In the genomic region with DNA sequence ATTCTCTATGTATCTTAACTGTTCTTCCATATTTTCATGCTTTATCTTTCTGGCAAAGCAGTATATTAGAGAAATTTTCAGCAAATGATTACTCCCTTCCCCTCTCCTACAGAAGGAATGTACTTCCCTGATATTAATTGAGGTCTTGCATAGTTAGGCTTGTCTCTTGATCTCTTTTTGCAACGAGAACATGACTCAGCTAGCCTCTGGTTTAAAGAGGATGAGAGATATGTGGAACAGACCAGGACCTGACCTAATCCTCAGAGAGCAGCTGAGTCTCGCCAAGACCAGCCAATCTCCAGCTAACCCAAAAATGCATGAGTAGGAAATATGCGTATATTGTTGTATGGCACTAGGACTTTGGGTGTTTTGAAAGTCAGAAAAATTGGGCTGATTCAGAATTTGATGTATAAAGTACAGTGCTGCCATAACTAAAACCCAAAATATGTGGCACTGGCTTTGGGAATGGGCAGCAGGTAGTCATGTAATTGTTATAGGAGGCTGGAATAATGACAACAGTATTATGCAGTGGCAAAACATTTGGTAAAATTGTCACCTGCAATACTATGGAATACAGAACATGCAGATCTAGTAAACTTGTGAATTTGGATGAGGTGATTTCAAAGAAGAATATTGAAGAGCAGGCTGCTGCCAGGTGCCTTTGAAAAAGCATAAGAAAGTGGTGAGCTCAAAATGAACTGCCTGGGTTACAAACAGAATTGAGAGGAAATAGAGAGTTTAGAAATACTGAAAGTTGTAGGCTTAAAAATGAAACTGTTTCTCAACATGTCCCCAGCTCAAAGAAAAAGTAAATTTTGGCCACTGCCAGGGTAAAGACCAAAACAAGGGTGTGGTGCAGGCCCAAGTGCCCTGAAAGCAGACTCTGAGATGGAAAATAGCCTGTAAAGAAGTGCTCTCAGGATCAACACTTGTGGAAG, we compare ENCODE assay signal across 7 cellular contexts. TPM values are rescaled to one million over a fixed set of nuclear protein-coding genes. Genes with fewer than 3 reads are reported as not detected.
A peak's percentile ranks its signal among the peaks of the same experiment; 100 is the strongest.
DNase-seq lines count a peak whose midpoint lies in the region; ATAC-seq and TF ChIP-seq lines count a peak whose summit lies in the region.

No MANE protein-coding gene starts in this region.

- ATAC-seq in GM18861 (IDR thresholded peaks at IDR 0.05; ENCODE audit: unreplicated experiment): peak; percentile 94
- peak; percentile 92 for ATAC-seq in HG02588 (IDR thresholded peaks at IDR 0.05; ENCODE audit: unreplicated experiment)
- peak; percentile 78 for ATAC-seq in left lung

- H3K4me1 ChIP-seq in left lung: peaks cover 0 to 29% of the 10 kb centered on the region in 2 donors

- CTCF ChIA-PET in RWPE1 (lab: Yijun Ruan, JAX): no interaction called here

- POLR2A ChIA-PET in RWPE1 (lab: Yijun Ruan, JAX; ENCODE audit: low non-redundant PET): no interaction called here

- H3K27ac ChIP-seq in left lung (peak overlapping the region in 1 of 2 donors; percentile 54), RWPE1 (no peak overlapping the region)

- TF ChIP-seq CTCF in left lung (IDR thresholded peaks at IDR 0.05): no peak
- TF ChIP-seq CTCF in RWPE1 (conservative IDR thresholded peaks at IDR 0.05; ENCODE audit: low read depth): no peak

- no peaks in the 10 kb centered on the region for H3K9me3 ChIP-seq in left lung

- intact Hi-C loops in left lung (cut with DNase I): no loop called here
- intact Hi-C loops in posterior cingulate gyrus (cut with DNase I): no loop called here

- H3K27me3 ChIP-seq in left lung: no peaks in the 10 kb centered on the region

- no peak overlapping the region for H3K4me3 ChIP-seq in left lung

- H3K36me3 ChIP-seq in left lung: no peaks in the 10 kb centered on the region

- DNase-seq in NOMO-1 (lab: John Stamatoyannopoulos, UW; ENCODE audit: unreplicated experiment in 2 of 2) (peak; percentile 63 to 78), left lung (no peak), posterior cingulate gyrus (no peak), RWPE1 (ENCODE audit: low spot score) (no peak), hypothalamus (lab: John Stamatoyannopoulos, UW) (no peak)

RNA-seq across cellular contexts. Expression of a gene that starts 9.3 kb away (rescaled TPM):
- 100 to 1,000 TPM in 1 of 2 donors, 10 to 100 TPM in 1; 50.2 to 107 TPM for total RNA-seq in left lung

Comparison
In these comparisons a context has a peak if more than half of its experiments do, and no peak if none do; other contexts are left out.
1. DNase-seq: peak in NOMO-1 (2 of 2); none in left lung (0 of 2), posterior cingulate gyrus (0 of 10), RWPE1 (single experiment) and hypothalamus (0 of 51).
2. Peak in every context shown above with its lines, with median percentiles within 50 percentile points of each other: ATAC-seq.